In the genomic region with DNA sequence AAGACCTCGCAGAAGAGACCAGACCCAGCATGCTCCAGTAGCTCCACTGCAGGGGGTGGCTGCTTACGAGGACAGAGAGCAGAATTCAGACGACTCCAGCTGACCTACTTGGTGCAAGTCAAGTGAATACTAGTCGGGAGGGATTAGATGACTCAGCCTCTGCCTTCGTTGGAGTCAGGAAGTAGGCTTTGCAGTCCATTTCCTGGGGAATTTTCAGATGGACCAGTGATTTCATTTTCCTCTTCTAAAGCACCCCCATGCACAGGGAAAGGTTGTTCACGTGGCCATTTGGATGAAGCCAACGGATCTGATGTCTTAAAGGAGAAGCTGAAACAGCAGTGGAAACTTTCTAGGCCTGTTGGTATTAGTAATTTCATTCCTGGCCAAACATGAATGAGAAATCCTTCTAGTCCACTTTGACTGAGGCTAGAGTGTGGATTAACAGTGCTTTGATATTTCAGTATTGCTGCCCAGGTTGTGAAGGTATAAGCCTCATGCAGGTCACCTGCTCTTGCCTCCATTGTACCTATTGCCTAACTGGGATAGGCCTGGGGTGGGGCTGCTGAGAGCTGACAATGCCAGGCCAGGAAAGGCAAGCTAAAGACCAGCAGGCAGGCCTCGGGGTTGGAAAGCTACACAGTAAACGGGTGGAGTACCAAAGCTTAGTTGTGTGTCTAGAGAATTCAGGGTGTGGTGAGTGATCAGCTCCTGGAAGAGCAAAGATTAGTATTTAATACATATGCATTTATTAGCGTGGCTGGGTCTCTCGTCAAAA, we compare ENCODE assay signal across 8 cellular contexts.
A peak's percentile ranks its signal among the peaks of the same experiment; 100 is the strongest.
DNase-seq lines count a peak whose midpoint lies in the region; TF ChIP-seq lines count a peak whose summit lies in the region.

No MANE protein-coding gene starts in this region.

- 32 to 52% methylated on average over 11 of the region's 11 CpGs for WGBS in sigmoid colon, 2 donors

- peaks cover 0 to 35% (median 24%) of the 10 kb centered on the region in 4 donors for H3K4me1 ChIP-seq in sigmoid colon

- no peaks in the 10 kb centered on the region for H3K9me3 ChIP-seq in sigmoid colon

- H3K36me3 ChIP-seq in sigmoid colon = no peaks in the 10 kb centered on the region

- no peak for TF ChIP-seq CTCF in GM12864 (IDR thresholded peaks at IDR 0.05; ENCODE audit: low read depth, low read length, missing control alignments)
- no peak for TF ChIP-seq CTCF in sigmoid colon (IDR thresholded peaks at IDR 0.05)

- H3K27me3 ChIP-seq in sigmoid colon = no peaks in the 10 kb centered on the region

- H3K4me3 ChIP-seq in GM12864 (ENCODE audit: low read depth, low read length) = no peak overlapping the region
- no peak overlapping the region for H3K4me3 ChIP-seq in sigmoid colon

- no peak for TF ChIP-seq EP300 in sigmoid colon (IDR thresholded peaks at IDR 0.05)

- intact Hi-C loops in sigmoid colon (cut with DNase I) = loop anchor here (2.0 to 5.0 kb wide), 2 partner anchors 116 to 518 kb away; no protein-coding TSS in a partner anchor

- DNase-seq in GM12864 (ENCODE audit: low read depth) (peak; percentile 24), RKO (ENCODE audit: low spot score) (peak; percentile 83), fibroblast of gingiva (ENCODE audit: low read depth) (peak; percentile 48), sigmoid colon (no peak), SK-N-DZ (ENCODE audit: low spot score) (no peak), nucleus accumbens (lab: John Stamatoyannopoulos, UW) (no peak)
- DNase-seq in activated CD4-positive, alpha-beta T cell treated with anti-CD3 and anti-CD28 coated beads, Interleukin-2, amount 50 U/mL, for 48 hours = no peak
- no peak for DNase-seq in stimulated activated CD4-positive, alpha-beta T cell treated with anti-CD3 and anti-CD28 coated beads, Interleukin-2, amount 100 ng/mL, for 48 hours

- H3K27ac ChIP-seq in sigmoid colon = peak overlapping the region; percentile 74 to 81 (median 75)

- no peak for TF ChIP-seq POLR2A in sigmoid colon (IDR thresholded peaks at IDR 0.05)

Comparison
In these comparisons a context has a peak if more than half of its experiments do, and no peak if none do; other contexts are left out.
1. DNase-seq: peak in GM12864 (single experiment), RKO (single experiment) and fibroblast of gingiva (single experiment); none in sigmoid colon (single experiment), activated CD4-positive, alpha-beta T cell treated with anti-CD3 and anti-CD28 coated beads, Interleukin-2, amount 50 U/mL, for 48 hours (0 of 2), SK-N-DZ (single experiment), nucleus accumbens (0 of 56) and stimulated activated CD4-positive, alpha-beta T cell treated with anti-CD3 and anti-CD28 coated beads, Interleukin-2, amount 100 ng/mL, for 48 hours (0 of 2).